Comparison of ENCODE assay signal across 1 cellular context in the genomic region with DNA sequence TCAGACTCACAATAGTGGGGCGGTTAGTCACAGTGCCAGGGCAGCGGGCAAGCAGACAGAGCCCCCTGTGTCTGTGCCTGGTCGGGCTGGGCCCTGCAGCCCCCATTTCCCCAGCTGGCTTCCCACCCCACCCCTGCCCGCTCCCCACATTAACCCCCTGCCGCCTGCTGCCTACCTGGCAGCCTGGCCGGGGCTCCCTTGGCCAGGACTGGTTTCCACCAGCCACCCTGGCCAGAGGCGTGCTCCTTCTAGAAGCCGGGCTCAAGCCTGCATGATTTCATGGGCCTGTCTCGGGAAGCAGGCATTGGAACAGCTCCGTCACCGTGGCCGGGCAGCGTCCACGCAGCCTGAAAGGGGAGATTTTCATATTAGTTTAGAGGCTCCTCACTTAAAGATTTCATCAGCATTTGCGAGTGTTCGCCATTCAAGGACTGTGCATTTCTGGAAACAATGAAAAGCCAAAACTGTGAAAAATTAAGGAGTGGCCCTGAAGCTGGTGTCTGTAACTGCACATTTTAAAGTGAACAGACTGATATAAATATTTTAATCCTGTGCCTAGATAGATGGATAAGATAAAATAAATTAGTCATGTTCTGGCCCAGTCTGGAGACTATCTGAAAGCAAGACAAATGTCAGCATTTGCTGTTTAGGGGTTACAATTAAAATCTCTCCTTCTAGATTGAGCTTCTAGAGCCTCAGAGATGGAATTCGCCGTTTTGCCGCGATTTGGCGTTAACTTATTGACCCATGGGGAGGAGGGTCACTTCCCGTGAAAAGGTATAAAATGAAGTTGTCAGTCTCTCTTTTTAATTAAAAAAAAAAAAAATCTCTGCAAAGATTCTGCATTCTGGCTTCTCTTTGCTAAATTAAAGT.
A peak's percentile ranks its signal among the peaks of the same experiment; 100 is the strongest.
TF ChIP-seq lines count a peak whose summit lies in the region.

No MANE protein-coding gene starts in this region.

TF ChIP-seq in SK-N-SH, 30 proteins besides CTCF, POLR2A, EP300 and RAD21 (continued from another document):
- TF ChIP-seq, protein P1, sequence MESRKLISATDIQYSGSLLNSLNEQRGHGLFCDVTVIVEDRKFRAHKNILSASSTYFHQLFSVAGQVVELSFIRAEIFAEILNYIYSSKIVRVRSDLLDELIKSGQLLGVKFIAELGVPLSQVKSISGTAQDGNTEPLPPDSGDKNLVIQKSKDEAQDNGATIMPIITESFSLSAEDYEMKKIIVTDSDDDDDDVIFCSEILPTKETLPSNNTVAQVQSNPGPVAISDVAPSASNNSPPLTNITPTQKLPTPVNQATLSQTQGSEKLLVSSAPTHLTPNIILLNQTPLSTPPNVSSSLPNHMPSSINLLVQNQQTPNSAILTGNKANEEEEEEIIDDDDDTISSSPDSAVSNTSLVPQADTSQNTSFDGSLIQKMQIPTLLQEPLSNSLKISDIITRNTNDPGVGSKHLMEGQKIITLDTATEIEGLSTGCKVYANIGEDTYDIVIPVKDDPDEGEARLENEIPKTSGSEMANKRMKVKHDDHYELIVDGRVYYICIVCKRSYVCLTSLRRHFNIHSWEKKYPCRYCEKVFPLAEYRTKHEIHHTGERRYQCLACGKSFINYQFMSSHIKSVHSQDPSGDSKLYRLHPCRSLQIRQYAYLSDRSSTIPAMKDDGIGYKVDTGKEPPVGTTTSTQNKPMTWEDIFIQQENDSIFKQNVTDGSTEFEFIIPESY (IDR thresholded peaks at IDR 0.05; ENCODE audit: borderline replicate concordance, low read depth), result no peak
- TF ChIP-seq RCOR1 (IDR thresholded peaks at IDR 0.05; ENCODE audit: low read length) (0 out of 2 replicates have a peak, but pooled peaks have one; percentile 35), FOXM1 (IDR thresholded peaks at IDR 0.05; ENCODE audit: low read depth) (0 out of 2 replicates have a peak, but pooled peaks have one; percentile 57), NRF1 (IDR thresholded peaks at IDR 0.05; ENCODE audit: low read depth, low read length) (no peak), ELF1 (IDR thresholded peaks at IDR 0.05) (no peak), EZH2phosphoT487 (IDR thresholded peaks at IDR 0.05; ENCODE audit: borderline replicate concordance, low read depth) (no peak), POLR2AphosphoS5 (IDR thresholded peaks at IDR 0.05; ENCODE audit: low read depth, low read length) (peak; percentile 56; the same call in 1 of the 2 replicates), CHD2 (IDR thresholded peaks at IDR 0.05; ENCODE audit: low read length, partially characterized antibody) (peak; percentile 8), TEAD4 (IDR thresholded peaks at IDR 0.05; ENCODE audit: borderline replicate concordance, insufficient read depth) (peak; percentile 55; the same call in 1 of the 2 replicates), TAF1 (IDR thresholded peaks at IDR 0.05; ENCODE audit: borderline replicate concordance, low read depth, low read length) (peak; percentile 34; the same call in 1 of the 2 replicates), SMC3 (IDR thresholded peaks at IDR 0.05; ENCODE audit: low read depth, low read length) (no peak), TCF12 (IDR thresholded peaks at IDR 0.05) (peak; percentile 88), MEF2A (IDR thresholded peaks at IDR 0.05; ENCODE audit: borderline replicate concordance, low read depth) (no peak), JUND (IDR thresholded peaks at IDR 0.05) (peak; percentile 58), FOXJ3 (CRISPR knock-in tag; IDR thresholded peaks at IDR 0.05) (peak; percentile 48; the same call in 1 of the 2 replicates), MXI1 (IDR thresholded peaks at IDR 0.05; ENCODE audit: low read depth, low read length) (no peak), RFX5 (IDR thresholded peaks at IDR 0.05; ENCODE audit: low read length) (no peak)
- TF ChIP-seq, protein P2, sequence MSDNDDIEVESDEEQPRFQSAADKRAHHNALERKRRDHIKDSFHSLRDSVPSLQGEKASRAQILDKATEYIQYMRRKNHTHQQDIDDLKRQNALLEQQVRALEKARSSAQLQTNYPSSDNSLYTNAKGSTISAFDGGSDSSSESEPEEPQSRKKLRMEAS (IDR thresholded peaks at IDR 0.05; ENCODE audit: low read depth), result no peak; the same call in 1 of the 2 replicates
- TF ChIP-seq, protein P3, sequence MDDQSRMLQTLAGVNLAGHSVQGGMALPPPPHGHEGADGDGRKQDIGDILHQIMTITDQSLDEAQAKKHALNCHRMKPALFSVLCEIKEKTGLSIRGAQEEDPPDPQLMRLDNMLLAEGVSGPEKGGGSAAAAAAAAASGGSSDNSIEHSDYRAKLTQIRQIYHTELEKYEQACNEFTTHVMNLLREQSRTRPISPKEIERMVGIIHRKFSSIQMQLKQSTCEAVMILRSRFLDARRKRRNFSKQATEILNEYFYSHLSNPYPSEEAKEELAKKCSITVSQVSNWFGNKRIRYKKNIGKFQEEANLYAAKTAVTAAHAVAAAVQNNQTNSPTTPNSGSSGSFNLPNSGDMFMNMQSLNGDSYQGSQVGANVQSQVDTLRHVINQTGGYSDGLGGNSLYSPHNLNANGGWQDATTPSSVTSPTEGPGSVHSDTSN (IDR thresholded peaks at IDR 0.05), result peak; percentile 76
- TF ChIP-seq, protein P4, sequence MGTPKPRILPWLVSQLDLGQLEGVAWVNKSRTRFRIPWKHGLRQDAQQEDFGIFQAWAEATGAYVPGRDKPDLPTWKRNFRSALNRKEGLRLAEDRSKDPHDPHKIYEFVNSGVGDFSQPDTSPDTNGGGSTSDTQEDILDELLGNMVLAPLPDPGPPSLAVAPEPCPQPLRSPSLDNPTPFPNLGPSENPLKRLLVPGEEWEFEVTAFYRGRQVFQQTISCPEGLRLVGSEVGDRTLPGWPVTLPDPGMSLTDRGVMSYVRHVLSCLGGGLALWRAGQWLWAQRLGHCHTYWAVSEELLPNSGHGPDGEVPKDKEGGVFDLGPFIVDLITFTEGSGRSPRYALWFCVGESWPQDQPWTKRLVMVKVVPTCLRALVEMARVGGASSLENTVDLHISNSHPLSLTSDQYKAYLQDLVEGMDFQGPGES (IDR thresholded peaks at IDR 0.05; ENCODE audit: low read depth, low read length), result no peak
